In the genomic region with DNA sequence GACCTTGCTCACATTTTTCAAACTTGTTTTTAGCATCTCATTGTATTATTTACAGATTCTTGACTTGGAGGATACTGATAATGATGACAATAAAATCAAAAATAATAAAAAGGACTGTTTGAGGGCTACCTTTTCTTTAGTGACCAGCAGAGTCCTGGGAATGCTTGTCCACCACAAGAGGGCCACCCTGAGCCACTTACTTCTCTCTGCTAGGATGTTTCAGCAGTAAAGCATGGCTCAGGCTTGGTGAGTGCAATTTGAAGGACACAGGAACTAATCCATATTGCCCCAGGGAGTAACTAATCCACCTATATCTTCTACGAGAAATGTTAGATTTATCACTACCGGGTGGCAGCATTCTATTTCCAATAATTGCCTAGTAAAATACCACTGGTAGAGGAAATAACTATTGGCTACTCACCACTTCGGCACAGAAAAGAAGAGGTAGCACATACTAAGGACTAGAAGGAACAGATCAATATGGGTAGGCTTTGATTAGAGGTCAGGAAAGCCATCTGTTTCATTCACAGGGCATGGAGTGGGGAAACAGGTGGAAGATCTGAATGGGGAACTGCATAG, we compare ENCODE assay signal across 1 cellular context.
TF ChIP-seq lines count a peak whose summit lies in the region.

No MANE protein-coding gene starts in this region.

TF ChIP-seq in GM23338, 12 proteins besides CTCF, POLR2A, EP300 and RAD21 (continued from another document):
- no peak for TF ChIP-seq CREB1 (CRISPR knock-in tag; IDR thresholded peaks at IDR 0.05; ENCODE audit: low read depth)
- no peak for TF ChIP-seq ZNF114 (CRISPR knock-in tag; IDR thresholded peaks at IDR 0.05)
- TF ChIP-seq EZH2phosphoT487 (IDR thresholded peaks at IDR 0.05; ENCODE audit: unreplicated experiment) = no peak
- no peak for TF ChIP-seq ZNF331 (CRISPR knock-in tag; IDR thresholded peaks at IDR 0.05; ENCODE audit: low read depth)
- TF ChIP-seq STAT1 (IDR thresholded peaks at IDR 0.05; ENCODE audit: unreplicated experiment) = no peak
- TF ChIP-seq, protein P1, sequence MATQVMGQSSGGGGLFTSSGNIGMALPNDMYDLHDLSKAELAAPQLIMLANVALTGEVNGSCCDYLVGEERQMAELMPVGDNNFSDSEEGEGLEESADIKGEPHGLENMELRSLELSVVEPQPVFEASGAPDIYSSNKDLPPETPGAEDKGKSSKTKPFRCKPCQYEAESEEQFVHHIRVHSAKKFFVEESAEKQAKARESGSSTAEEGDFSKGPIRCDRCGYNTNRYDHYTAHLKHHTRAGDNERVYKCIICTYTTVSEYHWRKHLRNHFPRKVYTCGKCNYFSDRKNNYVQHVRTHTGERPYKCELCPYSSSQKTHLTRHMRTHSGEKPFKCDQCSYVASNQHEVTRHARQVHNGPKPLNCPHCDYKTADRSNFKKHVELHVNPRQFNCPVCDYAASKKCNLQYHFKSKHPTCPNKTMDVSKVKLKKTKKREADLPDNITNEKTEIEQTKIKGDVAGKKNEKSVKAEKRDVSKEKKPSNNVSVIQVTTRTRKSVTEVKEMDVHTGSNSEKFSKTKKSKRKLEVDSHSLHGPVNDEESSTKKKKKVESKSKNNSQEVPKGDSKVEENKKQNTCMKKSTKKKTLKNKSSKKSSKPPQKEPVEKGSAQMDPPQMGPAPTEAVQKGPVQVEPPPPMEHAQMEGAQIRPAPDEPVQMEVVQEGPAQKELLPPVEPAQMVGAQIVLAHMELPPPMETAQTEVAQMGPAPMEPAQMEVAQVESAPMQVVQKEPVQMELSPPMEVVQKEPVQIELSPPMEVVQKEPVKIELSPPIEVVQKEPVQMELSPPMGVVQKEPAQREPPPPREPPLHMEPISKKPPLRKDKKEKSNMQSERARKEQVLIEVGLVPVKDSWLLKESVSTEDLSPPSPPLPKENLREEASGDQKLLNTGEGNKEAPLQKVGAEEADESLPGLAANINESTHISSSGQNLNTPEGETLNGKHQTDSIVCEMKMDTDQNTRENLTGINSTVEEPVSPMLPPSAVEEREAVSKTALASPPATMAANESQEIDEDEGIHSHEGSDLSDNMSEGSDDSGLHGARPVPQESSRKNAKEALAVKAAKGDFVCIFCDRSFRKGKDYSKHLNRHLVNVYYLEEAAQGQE (IDR thresholded peaks at IDR 0.05; ENCODE audit: unreplicated experiment) = no peak
- TF ChIP-seq EZH2 (IDR thresholded peaks at IDR 0.05; ENCODE audit: low read depth, unreplicated experiment) = no peak
